15 cellular contexts compared by ENCODE assay signal in genomic region chr5:9212605-9213004, GRCh38.
"Had no signal": no experiment of that assay in that cellular context is flagged by ENCODE, and none has a peak within 500 bp of the region (broad histone marks: within the 10 kb centered on the region; RNA-seq: fewer than 3 reads in every experiment).

No MANE protein-coding gene starts in this region.

- H3K36me3 ChIP-seq: adrenal gland, lower lobe of right lung, neutrophil, spleen, thoracic aorta, upper lobe of left lung, WERI-Rb-1 had no signal

- H3K4me1 ChIP-seq: adrenal gland, lower lobe of right lung, parathyroid adenoma, spleen, upper lobe of left lung had no signal

- H3K4me3 Mint-ChIP-seq: endodermal cell; natural killer cell treated with Interleukin-12 subunit alpha and Interleukin-12 subunit beta and Interleukin-15 and Interleukin-18, amount 100 ng/mL, for 72 hours; stimulated activated naive B cell treated with anti-CD40 and anti-IgM and Interleukin-4, amounts not matched to agents 10 μg/mL and 1 μg/mL and 100 μg/mL, for 72 hours had no signal

- H3K36me3 Mint-ChIP-seq: activated naive CD4-positive, alpha-beta T cell treated with anti-CD3 and anti-CD28 coated beads, Interleukin-2, amount 50 U/mL, for 72 hours; stimulated activated naive B cell treated with anti-CD40 and anti-IgM and Interleukin-4, amounts not matched to agents 10 μg/mL and 1 μg/mL and 100 μg/mL, for 72 hours had no signal

- DNase-seq: activated CD4-positive, alpha-beta T cell treated with anti-CD3 and anti-CD28 coated beads, Interleukin-2, amount 50 U/mL, for 48 hours; activated gamma-delta T cell treated with Interleukin-2 at 50 U/mL for 16 hours; adrenal gland; caudate nucleus; endodermal cell; lower lobe of right lung; spleen; stimulated activated naive B cell treated with anti-CD40 and anti-IgM and Interleukin-4, amounts not matched to agents 10 μg/mL and 1 μg/mL and 100 μg/mL, for 72 hours; upper lobe of left lung; WERI-Rb-1 had no signal

- H3K9ac ChIP-seq: parathyroid adenoma had no signal

- H3K4me1 Mint-ChIP-seq: stimulated activated naive B cell treated with anti-CD40 and anti-IgM and Interleukin-4, amounts not matched to agents 10 μg/mL and 1 μg/mL and 100 μg/mL, for 72 hours had no signal

- H3K9me3 ChIP-seq: adrenal gland, lower lobe of right lung, neutrophil, spleen, thoracic aorta, upper lobe of left lung had no signal

- H3K27ac Mint-ChIP-seq: activated naive CD4-positive, alpha-beta T cell treated with anti-CD3 and anti-CD28 coated beads, Interleukin-2, amount 50 U/mL, for 72 hours; endodermal cell; natural killer cell treated with Interleukin-12 subunit alpha and Interleukin-12 subunit beta and Interleukin-15 and Interleukin-18, amount 100 ng/mL, for 72 hours; stimulated activated naive B cell treated with anti-CD40 and anti-IgM and Interleukin-4, amounts not matched to agents 10 μg/mL and 1 μg/mL and 100 μg/mL, for 72 hours had no signal

- H3K79me2 ChIP-seq: parathyroid adenoma had no signal

- H3K27me3 ChIP-seq: adrenal gland, neutrophil, spleen, upper lobe of left lung had no signal

- H3K27me3 Mint-ChIP-seq: natural killer cell treated with Interleukin-12 subunit alpha and Interleukin-12 subunit beta and Interleukin-15 and Interleukin-18, amount 100 ng/mL, for 72 hours had no signal

- H2AFZ ChIP-seq: parathyroid adenoma had no signal

- H3K4me3 ChIP-seq: adrenal gland, lower lobe of right lung, spleen, thoracic aorta, upper lobe of left lung had no signal

- H3K27ac ChIP-seq: adrenal gland, lower lobe of right lung, neutrophil, parathyroid adenoma, spleen, thoracic aorta, upper lobe of left lung, WERI-Rb-1 had no signal
